Comparison of ENCODE assay signal across 1 cellular context in the genomic region with DNA sequence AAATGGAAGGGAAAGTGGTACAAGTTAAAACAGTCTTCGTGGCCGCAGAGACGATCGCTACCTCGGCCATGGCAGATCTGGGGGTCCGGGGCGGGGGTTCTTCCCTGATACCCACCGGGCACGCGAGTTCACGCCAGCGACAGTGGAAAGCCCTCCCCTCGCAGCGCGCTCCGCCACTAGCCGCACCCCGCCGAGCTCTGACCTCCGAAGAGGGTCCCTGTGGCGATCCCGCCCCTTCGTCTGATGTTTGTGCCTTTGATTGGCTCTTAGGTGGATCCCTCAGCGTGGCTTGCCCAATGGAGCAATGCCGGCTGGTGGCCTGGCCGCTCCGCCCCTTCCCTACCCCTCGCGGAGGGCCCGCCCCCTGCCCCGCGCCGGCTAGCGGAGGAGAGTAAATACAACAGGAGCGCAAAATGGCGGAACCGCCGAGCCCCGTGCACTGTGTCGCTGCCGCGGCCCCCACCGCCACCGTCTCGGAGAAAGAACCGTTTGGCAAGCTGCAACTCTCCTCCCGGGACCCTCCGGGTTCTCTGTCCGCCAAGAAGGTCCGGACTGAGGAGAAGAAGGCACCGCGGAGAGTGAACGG.
TF ChIP-seq lines count a peak whose summit lies in the region.

A gene (plus strand): TSS at position 403 of the 586 bp plus-strand sequence. CDS start 11 bp downstream, at position 414.

TF ChIP-seq in HepG2, 621 proteins besides CTCF, POLR2A, EP300 and RAD21 (continued from another document):
- TF ChIP-seq RBFOX2 (IDR thresholded peaks at IDR 0.05; ENCODE audit: low read depth, low read length) = peak; percentile 88
- TF ChIP-seq ZSCAN22 (CRISPR knock-in tag; IDR thresholded peaks at IDR 0.05) = no peak
- no peak for TF ChIP-seq ZZZ3 (CRISPR knock-in tag; IDR thresholded peaks at IDR 0.05; ENCODE audit: borderline replicate concordance)
- TF ChIP-seq ERF (CRISPR knock-in tag; IDR thresholded peaks at IDR 0.05) = peak; percentile 46; the same call in 1 of the 2 replicates
- TF ChIP-seq REPIN1 (CRISPR knock-in tag; IDR thresholded peaks at IDR 0.05; ENCODE audit: borderline replicate concordance, low read depth) = 0 out of 2 replicates have a peak, but pooled peaks have one; percentile 20
- TF ChIP-seq ZNF256 (CRISPR knock-in tag; conservative IDR thresholded peaks at IDR 0.05) = no peak
- TF ChIP-seq ATAD3A (CRISPR knock-in tag; IDR thresholded peaks at IDR 0.05) = no peak
- TF ChIP-seq HMG20A (CRISPR knock-in tag; IDR thresholded peaks at IDR 0.05; ENCODE audit: borderline replicate concordance) = 0 out of 2 replicates have a peak, but pooled peaks have one; percentile 2
- peak; percentile 75; the same call in 1 of the 3 replicates for TF ChIP-seq MXI1 (IDR thresholded peaks at IDR 0.05; ENCODE audit: borderline replicate concordance, low read depth, low read length)
- peak; percentile 42; the same call in 1 of the 2 replicates for TF ChIP-seq SIX4 (CRISPR knock-in tag; IDR thresholded peaks at IDR 0.05)
- TF ChIP-seq, protein P1, sequence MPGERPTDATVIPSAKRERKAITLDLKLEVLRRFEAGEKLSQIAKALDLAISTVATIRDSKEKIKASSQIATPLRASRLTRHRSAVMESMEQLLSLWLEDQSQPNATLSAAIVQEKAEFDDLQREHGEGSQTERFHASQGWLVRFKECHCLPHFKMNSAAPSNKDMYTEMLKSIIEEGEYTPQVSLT (CRISPR knock-in tag; IDR thresholded peaks at IDR 0.05; ENCODE audit: borderline replicate concordance, low read depth) = no peak
- TF ChIP-seq, protein P2, sequence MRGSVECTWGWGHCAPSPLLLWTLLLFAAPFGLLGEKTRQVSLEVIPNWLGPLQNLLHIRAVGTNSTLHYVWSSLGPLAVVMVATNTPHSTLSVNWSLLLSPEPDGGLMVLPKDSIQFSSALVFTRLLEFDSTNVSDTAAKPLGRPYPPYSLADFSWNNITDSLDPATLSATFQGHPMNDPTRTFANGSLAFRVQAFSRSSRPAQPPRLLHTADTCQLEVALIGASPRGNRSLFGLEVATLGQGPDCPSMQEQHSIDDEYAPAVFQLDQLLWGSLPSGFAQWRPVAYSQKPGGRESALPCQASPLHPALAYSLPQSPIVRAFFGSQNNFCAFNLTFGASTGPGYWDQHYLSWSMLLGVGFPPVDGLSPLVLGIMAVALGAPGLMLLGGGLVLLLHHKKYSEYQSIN (CRISPR knock-in tag; IDR thresholded peaks at IDR 0.05; ENCODE audit: borderline replicate concordance) = no peak
